In genomic region chr12:91640021-91640420, GRCh38 we compare ENCODE assay signal across 22 cellular contexts.
DNase-seq lines count a peak whose midpoint lies in the region; ATAC-seq, FAIRE-seq and TF ChIP-seq lines count a peak whose summit lies in the region.
"Had no signal": no experiment of that assay in that cellular context is flagged by ENCODE, and none has a peak within 500 bp of the region (broad histone marks: within the 10 kb centered on the region; RNA-seq: fewer than 3 reads in every experiment).

No MANE protein-coding gene starts in this region.

- H3K9me3 ChIP-seq in breast epithelium: no peaks in the 10 kb centered on the region
- no peaks in the 10 kb centered on the region for H3K9me3 ChIP-seq in left lung
- H3K9me3 ChIP-seq: A549, Caco-2 had no signal

- H3K36me3 ChIP-seq in breast epithelium (no peaks in the 10 kb centered on the region), bronchial epithelial cell (ENCODE audit: control insufficient read depth, insufficient read depth, low read length) (no peaks in the 10 kb centered on the region), left lung (no peaks in the 10 kb centered on the region)
- H3K36me3 ChIP-seq: BLaER1 treated with 17β-estradiol and CSF1 and Interleukin-3, amounts not matched to agents 10 nM and 100 nM had no signal

- H3K4me3 Mint-ChIP-seq in MCF 10A (ENCODE audit: unreplicated experiment): peak overlapping the region; percentile 10
- H3K4me3 Mint-ChIP-seq: B cell; CD4-positive, alpha-beta T cell; CD8-positive, alpha-beta T cell had no signal

- no peaks in the 10 kb centered on the region for H3K27me3 ChIP-seq in breast epithelium
- no peaks in the 10 kb centered on the region for H3K27me3 ChIP-seq in bronchial epithelial cell (ENCODE audit: control insufficient read depth, insufficient read depth, low read length)
- H3K27me3 ChIP-seq in left lung: no peaks in the 10 kb centered on the region
- H3K27me3 ChIP-seq: BLaER1 treated with 17β-estradiol and CSF1 and Interleukin-3, amounts not matched to agents 10 nM and 100 nM had no signal

- no TSS peak for BruUV-seq in MCF 10A (replicated peaks; lab: Mats Ljungman, UMichigan)

- H3K4me3 ChIP-seq in breast epithelium (no peak overlapping the region), bronchial epithelial cell (ENCODE audit: low read depth, low read length) (no peak overlapping the region), left lung (no peak overlapping the region)
- H3K4me3 ChIP-seq: A549; BLaER1 treated with 17β-estradiol and CSF1 and Interleukin-3, amounts not matched to agents 10 nM and 100 nM had no signal

- no peaks in the 10 kb centered on the region for H3K27me3 Mint-ChIP-seq in MCF 10A (ENCODE audit: insufficient read depth, unreplicated experiment)
- H3K27me3 Mint-ChIP-seq: CD4-positive, alpha-beta T cell had no signal

- POLR2A ChIA-PET in MCF 10A (lab: Yijun Ruan, JAX): interaction anchor here (0.6 to 2.6 kb wide), 8 partner anchors 13 to 1037 kb away, joined by 3 to 16 read pairs (median 3); no protein-coding TSS in a partner anchor

- no peak for FAIRE-seq in bronchial epithelial cell (lab: Jason Lieb, UNC)
- FAIRE-seq: A549, D721Med, G401.6, GM12891, GM19239 had no signal

- peak overlapping the region; percentile 32 for H3K27ac Mint-ChIP-seq in MCF 10A (ENCODE audit: low read depth, unreplicated experiment)
- H3K27ac Mint-ChIP-seq: B cell; CD4-positive, alpha-beta T cell; CD8-positive, alpha-beta T cell had no signal

- H3K27ac ChIP-seq in breast epithelium (no peak overlapping the region), left lung (no peak overlapping the region)
- H3K27ac ChIP-seq: A549; BLaER1 treated with 17β-estradiol and CSF1 and Interleukin-3, amounts not matched to agents 10 nM and 100 nM; C4-2B had no signal

- no peaks in the 10 kb centered on the region for H3K9me3 Mint-ChIP-seq in MCF 10A (ENCODE audit: unreplicated experiment)
- H3K9me3 Mint-ChIP-seq: CD4-positive, alpha-beta T cell; CD8-positive, alpha-beta T cell had no signal

- H3K4me1 Mint-ChIP-seq in MCF 10A (ENCODE audit: insufficient read depth, unreplicated experiment): peaks cover 7% of the 10 kb centered on the region

- peak; percentile 32 for ATAC-seq in left lung
- ATAC-seq: A549; CD8-positive, alpha-beta T cell had no signal

- CTCF ChIA-PET in MCF 10A (lab: Yijun Ruan, JAX): no interaction called here

- DNase-seq in MCF 10A (ENCODE audit: unreplicated experiment) (no peak), breast epithelium (ENCODE audit: low spot score in 2 of 2) (no peak), bronchial epithelial cell (ENCODE audit: low read depth) (peak; percentile 78), left lung (no peak), cerebellar nuclear complex (lab: John Stamatoyannopoulos, UW) (no peak), ecto neural progenitor cell (ENCODE audit: low spot score) (no peak)
- no peak for DNase-seq in stimulated activated CD4-positive, alpha-beta T cell treated with anti-CD3 and anti-CD28 coated beads, Interleukin-2, amount 100 ng/mL, for 24 hours
- DNase-seq: AML-193; Caco-2; Calu3; CD4-positive, alpha-beta T cell; CD8-positive, alpha-beta T cell; DMS79 treated with DMSO at 0.1 percent for 48 hours; GF-D8 had no signal

- H3K36me3 Mint-ChIP-seq in MCF 10A (ENCODE audit: insufficient read depth, unreplicated experiment): peaks cover 4% of the 10 kb centered on the region
- H3K36me3 Mint-ChIP-seq: CD8-positive, alpha-beta T cell had no signal

- intact Hi-C loops in MCF 10A (cut with micrococcal nuclease) (no loop called here), breast epithelium (cut with DNase I; ENCODE audit: low total_unique reads) (no loop called here), left lung (cut with DNase I) (no loop called here)

- no peak for TF ChIP-seq POLR2A in breast epithelium (IDR thresholded peaks at IDR 0.05)

- no peak for TF ChIP-seq CTCF in MCF 10A (IDR thresholded peaks at IDR 0.05; ENCODE audit: unreplicated experiment)
- TF ChIP-seq CTCF in breast epithelium (IDR thresholded peaks at IDR 0.05): no peak
- no peak for TF ChIP-seq CTCF in bronchial epithelial cell (IDR thresholded peaks at IDR 0.05; ENCODE audit: insufficient read depth, low read length, severe bottlenecking)
- TF ChIP-seq CTCF in left lung (IDR thresholded peaks at IDR 0.05): no peak

- H3K4me1 ChIP-seq in breast epithelium (no peaks in the 10 kb centered on the region), left lung (no peaks in the 10 kb centered on the region)
- H3K4me1 ChIP-seq: A549, Caco-2 had no signal
